24 cellular contexts compared by ENCODE assay signal in the genomic region with DNA sequence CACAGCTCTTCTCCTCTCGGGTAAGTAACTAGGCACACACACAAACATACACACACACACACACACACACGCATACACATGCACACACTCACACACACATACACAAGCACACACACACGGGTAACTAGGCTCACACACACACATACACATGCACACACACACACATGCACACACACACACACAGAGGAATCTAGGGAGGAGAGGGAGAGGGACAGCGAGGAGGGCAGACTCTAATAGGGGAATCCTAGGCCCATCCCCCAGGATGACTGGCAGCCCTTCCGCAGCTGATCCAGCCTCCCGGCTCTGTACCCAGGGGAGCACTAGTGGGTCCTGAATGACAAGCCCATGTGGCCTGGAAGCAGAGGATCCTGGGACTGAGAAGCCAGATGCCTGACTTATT.
DNase-seq lines count a peak whose midpoint lies in the region; ATAC-seq and TF ChIP-seq lines count a peak whose summit lies in the region.
"Had no signal": no experiment of that assay in that cellular context is flagged by ENCODE, and none has a peak within 500 bp of the region (broad histone marks: within the 10 kb centered on the region; RNA-seq: fewer than 3 reads in every experiment).

No MANE protein-coding gene starts in this region.

- TF ChIP-seq CTCF in cardiac muscle cell (IDR thresholded peaks at IDR 0.05; ENCODE audit: low read depth, low read length) (no peak), type B pancreatic cell (conservative IDR thresholded peaks at IDR 0.05) (no peak)

- no peak overlapping the region for H3K14ac ChIP-seq in mesenchymal stem cell (ENCODE audit: low read length in 2 of 2)

- H4K8ac ChIP-seq in mesenchymal stem cell (ENCODE audit: low read length) = no peak overlapping the region

- H2BK12ac ChIP-seq in mesenchymal stem cell (ENCODE audit: low read length in 2 of 2) = no peak overlapping the region

- no peak overlapping the region for H2BK120ac ChIP-seq in mesenchymal stem cell (ENCODE audit: low read depth, low read length)

- no peak for ATAC-seq in right cardiac atrium
- ATAC-seq: natural killer cell treated with Interleukin-12 subunit alpha and Interleukin-12 subunit beta and Interleukin-15 and Interleukin-18, amount 100 ng/mL, for 72 hours; upper lobe of right lung had no signal

- intact Hi-C loops in right cardiac atrium (cut with DNase I) = loop anchor here in 2 of 4 donors (10.0 kb wide), 2 partner anchors 145 to 155 kb away; no protein-coding TSS in a partner anchor

- H3K23ac ChIP-seq in mesenchymal stem cell (ENCODE audit: low read length in 2 of 2) = no peak overlapping the region

- H3K4me1 Mint-ChIP-seq in type B pancreatic cell (ENCODE audit: unreplicated experiment) = peaks cover 19% of the 10 kb centered on the region
- no peaks in the 10 kb centered on the region for H3K4me1 Mint-ChIP-seq in activated T-cell treated with anti-CD3 and anti-CD28 coated beads, Interleukin-2, amount 50 U/mL, for 24 hours (ENCODE audit: low read depth)
- H3K4me1 Mint-ChIP-seq: activated CD4-positive, alpha-beta memory T cell treated with anti-CD3 and anti-CD28 coated beads, Interleukin-2, amount 10 ng/mL, durations not matched to agents 7 days and 5 days had no signal

- no peak overlapping the region for H2BK5ac ChIP-seq in mesenchymal stem cell (ENCODE audit: low read depth, low read length, poor library complexity, severe bottlenecking)

- H3K36me3 ChIP-seq in cardiac muscle cell (no peaks in the 10 kb centered on the region), mesenchymal stem cell (ENCODE audit: control insufficient read depth in 1 of 2, insufficient read depth in 2 of 2, low read depth in 1 of 2, low read length in 2 of 2) (no peaks in the 10 kb centered on the region)
- H3K36me3 ChIP-seq: upper lobe of right lung had no signal

- H3K4me3 Mint-ChIP-seq in type B pancreatic cell = no peak overlapping the region
- H3K4me3 Mint-ChIP-seq in activated T-cell treated with anti-CD3 and anti-CD28 coated beads, Interleukin-2, amount 50 U/mL, for 24 hours = no peak overlapping the region
- H3K4me3 Mint-ChIP-seq: activated CD4-positive, alpha-beta memory T cell treated with anti-CD3 and anti-CD28 coated beads, Interleukin-2, amount 10 ng/mL, durations not matched to agents 7 days and 5 days; activated naive CD4-positive, alpha-beta T cell treated with anti-CD3 and anti-CD28 coated beads for 36 hours; CD4-positive, alpha-beta T cell; endodermal cell; natural killer cell treated with Interleukin-12 subunit alpha and Interleukin-12 subunit beta and Interleukin-15 and Interleukin-18, amount 100 ng/mL, for 72 hours; stimulated activated naive CD8-positive, alpha-beta T cell treated with anti-CD3 and anti-CD28 coated beads, Interleukin-15, Interleukin-2, amounts not matched to agents 100 ng/mL and 50 ng/mL, for 24 hours had no signal

- no peak overlapping the region for H3K4me2 ChIP-seq in mesenchymal stem cell (ENCODE audit: low read length, poor library complexity, severe bottlenecking)

- no peak overlapping the region for H3K4ac ChIP-seq in mesenchymal stem cell (ENCODE audit: low read depth in 1 of 2, low read length in 2 of 2)

- no peak overlapping the region for H2AFZ ChIP-seq in mesenchymal stem cell (ENCODE audit: low read depth, low read length)

- no peaks in the 10 kb centered on the region for H3K4me1 ChIP-seq in cardiac muscle cell (ENCODE audit: low read depth)
- no peaks in the 10 kb centered on the region for H3K4me1 ChIP-seq in right cardiac atrium (ENCODE audit: control insufficient read depth, insufficient read depth, low read length)
- H3K4me1 ChIP-seq in mesenchymal stem cell (ENCODE audit: control insufficient read depth, insufficient read depth, low read depth, low read length) = no peaks in the 10 kb centered on the region
- H3K4me1 ChIP-seq: upper lobe of right lung had no signal

- H2AK5ac ChIP-seq in mesenchymal stem cell (ENCODE audit: low read length, severe bottlenecking) = no peak overlapping the region

- no peaks in the 10 kb centered on the region for H3K9me3 Mint-ChIP-seq in type B pancreatic cell
- H3K9me3 Mint-ChIP-seq in activated T-cell treated with anti-CD3 and anti-CD28 coated beads, Interleukin-2, amount 50 U/mL, for 24 hours = no peaks in the 10 kb centered on the region
- H3K9me3 Mint-ChIP-seq: activated CD4-positive, alpha-beta memory T cell treated with anti-CD3 and anti-CD28 coated beads, Interleukin-2, amount 10 ng/mL, durations not matched to agents 7 days and 5 days; activated naive CD4-positive, alpha-beta T cell treated with anti-CD3 and anti-CD28 coated beads for 36 hours; CD4-positive, alpha-beta T cell; endodermal cell; natural killer cell treated with Interleukin-12 subunit alpha and Interleukin-12 subunit beta and Interleukin-15 and Interleukin-18, amount 100 ng/mL, for 72 hours; stimulated activated naive CD8-positive, alpha-beta T cell treated with anti-CD3 and anti-CD28 coated beads, Interleukin-15, Interleukin-2, amounts not matched to agents 100 ng/mL and 50 ng/mL, for 24 hours had no signal

- H3K27me3 ChIP-seq in cardiac muscle cell (no peaks in the 10 kb centered on the region), right cardiac atrium (ENCODE audit: control insufficient read depth, insufficient read depth) (no peaks in the 10 kb centered on the region), mesenchymal stem cell (ENCODE audit: control insufficient read depth in 1 of 2, insufficient read depth in 1 of 2, low read length in 2 of 2) (peaks cover 54 to 84% of the 10 kb centered on the region in 2 experiments)
- H3K27me3 ChIP-seq: upper lobe of right lung had no signal

- H3K4me3 ChIP-seq in cardiac muscle cell (no peak overlapping the region), right cardiac atrium (ENCODE audit: low read length) (no peak overlapping the region), mesenchymal stem cell (ENCODE audit: insufficient read depth in 1 of 2, low read depth in 1 of 2, low read length in 2 of 2) (no peak overlapping the region)
- H3K4me3 ChIP-seq: upper lobe of right lung had no signal

- H3K9me3 ChIP-seq in cardiac muscle cell (ENCODE audit: low read depth) (no peaks in the 10 kb centered on the region), right cardiac atrium (ENCODE audit: control insufficient read depth, low read length) (no peaks in the 10 kb centered on the region), mesenchymal stem cell (ENCODE audit: control insufficient read depth, low read length) (no peaks in the 10 kb centered on the region)
- H3K9me3 ChIP-seq: upper lobe of right lung had no signal

- H3K79me1 ChIP-seq in mesenchymal stem cell (replicated peaks; ENCODE audit: low read length, poor library complexity, severe bottlenecking) = no peaks in the 10 kb centered on the region

- DNase-seq in cardiac muscle cell (ENCODE audit: low read depth in 1 of 2, low spot score in 1 of 2) (peak; percentile 21 to 25), right cardiac atrium (no peak), NCI-H69 (lab: John Stamatoyannopoulos, UW) (peak; percentile 5), mesenchymal stem cell (peak; percentile 5), type B pancreatic cell (ENCODE audit: extremely low spot score, unreplicated experiment) (no peak), SW480 (ENCODE audit: low spot score) (no peak)
- no peak for DNase-seq in activated T-cell treated with anti-CD3 and anti-CD28 coated beads, Interleukin-2, amount 50 U/mL, for 24 hours
- DNase-seq in effector CD4-positive, alpha-beta T cell = no peak
- DNase-seq: activated CD4-positive, alpha-beta memory T cell treated with anti-CD3 and anti-CD28 coated beads, Interleukin-2, amount 10 ng/mL, durations not matched to agents 7 days and 5 days; activated naive CD4-positive, alpha-beta T cell treated with anti-CD3 and anti-CD28 coated beads for 36 hours; activated T-cell treated with anti-CD3 and anti-CD28 coated beads, Interleukin-2, amount 50 U/mL, for 1 hour; CD4-positive, alpha-beta T cell; DMS79; endodermal cell; hypothalamus; IMR-90; mesendoderm; NCI-H226; SHP77 treated with DMSO at 0.1 percent for 48 hours; T-helper 2 cell; upper lobe of right lung had no signal

- H3K27ac ChIP-seq in cardiac muscle cell (no peak overlapping the region), right cardiac atrium (ENCODE audit: low read length) (no peak overlapping the region), mesenchymal stem cell (ENCODE audit: low read length, poor library complexity, severe bottlenecking) (no peak overlapping the region)
- H3K27ac ChIP-seq: HL-60, upper lobe of right lung had no signal

- 58% methylated on average over 6 of the region's 6 CpGs for WGBS in right cardiac atrium
- 61% methylated on average over 6 of the region's 6 CpGs for WGBS in mesenchymal stem cell

- peak overlapping the region; percentile 0 for H4K91ac ChIP-seq in mesenchymal stem cell (ENCODE audit: low read length)

- no peak overlapping the region for H3K18ac ChIP-seq in mesenchymal stem cell (ENCODE audit: low read depth in 1 of 2, low read length in 2 of 2)

- no peak overlapping the region for H3K9ac ChIP-seq in mesenchymal stem cell (ENCODE audit: low read length)

- peaks cover 3% of the 10 kb centered on the region for H3K27me3 Mint-ChIP-seq in type B pancreatic cell
- H3K27me3 Mint-ChIP-seq in activated T-cell treated with anti-CD3 and anti-CD28 coated beads, Interleukin-2, amount 50 U/mL, for 24 hours = no peaks in the 10 kb centered on the region
- H3K27me3 Mint-ChIP-seq: activated CD4-positive, alpha-beta memory T cell treated with anti-CD3 and anti-CD28 coated beads, Interleukin-2, amount 10 ng/mL, durations not matched to agents 7 days and 5 days; CD4-positive, alpha-beta T cell; stimulated activated naive CD8-positive, alpha-beta T cell treated with anti-CD3 and anti-CD28 coated beads, Interleukin-15, Interleukin-2, amounts not matched to agents 100 ng/mL and 50 ng/mL, for 24 hours had no signal

- no peak overlapping the region for H2BK15ac ChIP-seq in mesenchymal stem cell (ENCODE audit: low read depth, poor library complexity, severe bottlenecking)

- no peaks in the 10 kb centered on the region for H3K36me3 Mint-ChIP-seq in type B pancreatic cell
- no peaks in the 10 kb centered on the region for H3K36me3 Mint-ChIP-seq in activated T-cell treated with anti-CD3 and anti-CD28 coated beads, Interleukin-2, amount 50 U/mL, for 24 hours (ENCODE audit: low read depth)
- H3K36me3 Mint-ChIP-seq: natural killer cell treated with Interleukin-12 subunit alpha and Interleukin-12 subunit beta and Interleukin-15 and Interleukin-18, amount 100 ng/mL, for 72 hours had no signal

- peak overlapping the region; percentile 44 for H3K27ac Mint-ChIP-seq in type B pancreatic cell
- no peak overlapping the region for H3K27ac Mint-ChIP-seq in activated T-cell treated with anti-CD3 and anti-CD28 coated beads, Interleukin-2, amount 50 U/mL, for 24 hours
- H3K27ac Mint-ChIP-seq: activated CD4-positive, alpha-beta memory T cell treated with anti-CD3 and anti-CD28 coated beads, Interleukin-2, amount 10 ng/mL, durations not matched to agents 7 days and 5 days; activated naive CD4-positive, alpha-beta T cell treated with anti-CD3 and anti-CD28 coated beads for 36 hours; CD4-positive, alpha-beta T cell; endodermal cell; natural killer cell treated with Interleukin-12 subunit alpha and Interleukin-12 subunit beta and Interleukin-15 and Interleukin-18, amount 100 ng/mL, for 72 hours; stimulated activated naive CD8-positive, alpha-beta T cell treated with anti-CD3 and anti-CD28 coated beads, Interleukin-15, Interleukin-2, amounts not matched to agents 100 ng/mL and 50 ng/mL, for 24 hours had no signal

Comparison
In these comparisons a context has a peak if more than half of its experiments do, and no peak if none do; other contexts are left out.
1. DNase-seq: peak in cardiac muscle cell (2 of 2), NCI-H69 (single experiment) and mesenchymal stem cell (single experiment); none in right cardiac atrium (0 of 3), type B pancreatic cell (single experiment), activated T-cell treated with anti-CD3 and anti-CD28 coated beads, Interleukin-2, amount 50 U/mL, for 24 hours (single experiment), effector CD4-positive, alpha-beta T cell (single experiment) and SW480 (single experiment).